In genomic region chr10:97563337-97563736, GRCh38 we compare ENCODE assay signal across 3 cellular contexts. TPM values are rescaled to one million over a fixed set of nuclear protein-coding genes. Genes with fewer than 3 reads are reported as not detected.
"Had no signal": no experiment of that assay in that cellular context is flagged by ENCODE, and none has a peak within 500 bp of the region (broad histone marks: within the 10 kb centered on the region; RNA-seq: fewer than 3 reads in every experiment).

No MANE protein-coding gene starts in this region.

- ATAC-seq: GM12878 had no signal

- DNase-seq: GDM1, GF-D8 had no signal

- H3K4me3 ChIP-seq: GM12878 had no signal

RNA-seq across cellular contexts. Expression of gene HOGA1, which starts 20.9 kb away (rescaled TPM):
- total RNA-seq: GM12878 had no signal

RNA-seq across cellular contexts. Expression of gene C10orf62, which starts 26.2 kb away (rescaled TPM):
- total RNA-seq: GM12878 had no signal
